In genomic region chr1:246012271-246012854, GRCh38 we compare ENCODE assay signal across 8 cellular contexts.
A peak's percentile ranks its signal among the peaks of the same experiment; 100 is the strongest.
DNase-seq lines count a peak whose midpoint lies in the region; ATAC-seq and TF ChIP-seq lines count a peak whose summit lies in the region.

No MANE protein-coding gene starts in this region.

- H3K36me3 ChIP-seq in sigmoid colon = no peaks in the 10 kb centered on the region

- TF ChIP-seq POLR2A in sigmoid colon (IDR thresholded peaks at IDR 0.05) = no peak

- no peaks in the 10 kb centered on the region for H3K27me3 ChIP-seq in sigmoid colon

- H3K4me1 ChIP-seq in sigmoid colon = no peaks in the 10 kb centered on the region

- ATAC-seq in HG02571 (IDR thresholded peaks at IDR 0.05; ENCODE audit: unreplicated experiment) (no peak), GM18858 (IDR thresholded peaks at IDR 0.05; ENCODE audit: unreplicated experiment) (no peak)

- TF ChIP-seq CTCF in LNCAP (IDR thresholded peaks at IDR 0.05) (peak; percentile 85), fibroblast of the aortic adventitia (IDR thresholded peaks at IDR 0.05; ENCODE audit: insufficient read depth, low read length) (peak; percentile 55), sigmoid colon (IDR thresholded peaks at IDR 0.05) (peak; percentile 7 to 58 (median 36))

- WGBS in sigmoid colon, 2 donors = 26 to 36% methylated on average over 7 of the region's 7 CpGs

- DNase-seq in NCI-H2196 treated with DMSO at 0.1 percent for 48 hours (lab: John Stamatoyannopoulos, UW; ENCODE audit: unreplicated experiment) (peak; percentile 1), NCI-H2196 (lab: John Stamatoyannopoulos, UW; ENCODE audit: unreplicated experiment) (no peak), SHP77 (lab: John Stamatoyannopoulos, UW) (peak; percentile 32 to 45), fibroblast of the aortic adventitia (ENCODE audit: low read depth) (peak; percentile 69), sigmoid colon (no peak)

- intact Hi-C loops in sigmoid colon (cut with DNase I) = loop anchor here (2.0 to 10.0 kb wide), 3 partner anchors 104 to 480 kb away; no protein-coding TSS in a partner anchor

- no peak for TF ChIP-seq EP300 in sigmoid colon (IDR thresholded peaks at IDR 0.05)

- no peak overlapping the region for H3K27ac ChIP-seq in sigmoid colon

- H3K4me3 ChIP-seq in fibroblast of the aortic adventitia (ENCODE audit: low read depth, low read length) = no peak overlapping the region
- H3K4me3 ChIP-seq in sigmoid colon = no peak overlapping the region

- no peaks in the 10 kb centered on the region for H3K9me3 ChIP-seq in sigmoid colon

Comparison
In these comparisons a context has a peak if more than half of its experiments do, and no peak if none do; other contexts are left out.
1. DNase-seq: peak in NCI-H2196 treated with DMSO at 0.1 percent for 48 hours (single experiment), SHP77 (2 of 2) and fibroblast of the aortic adventitia (single experiment); none in NCI-H2196 (single experiment) and sigmoid colon (single experiment).
2. Peak in every context shown above with its lines, with median percentiles within 50 percentile points of each other: CTCF ChIP-seq.